In the genomic region with DNA sequence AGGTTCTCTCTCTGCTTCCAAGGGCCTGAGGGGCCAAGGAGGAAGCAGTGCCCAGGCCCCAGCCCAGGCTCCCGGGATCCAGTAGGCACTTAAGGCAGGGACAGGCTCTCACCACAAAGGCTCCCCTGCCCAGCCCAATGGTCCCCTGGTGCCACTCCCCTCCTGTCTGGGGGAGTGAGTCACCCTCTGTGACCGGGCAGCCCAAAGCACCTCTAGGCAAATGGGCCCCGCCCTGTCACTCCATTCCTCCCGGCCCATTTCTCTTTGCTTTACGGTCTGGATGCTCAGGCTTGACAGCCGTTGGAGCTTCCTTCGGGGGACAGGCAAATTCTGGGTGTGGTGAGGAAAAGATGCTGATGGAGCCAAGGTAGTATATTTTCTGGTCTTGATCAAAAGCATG, we compare ENCODE assay signal across 1 cellular context.
TF ChIP-seq lines count a peak whose summit lies in the region.

TSS of gene CALHM3 (minus strand) at position 106 of the 400 bp plus-strand sequence. CDS start 208 bp downstream, outside the sequence.

TF ChIP-seq in H1, 55 proteins besides CTCF, POLR2A, EP300 and RAD21:
- TF ChIP-seq YY1 (IDR thresholded peaks at IDR 0.05; ENCODE audit: low read depth, low read length) (no peak), RNF2 (IDR thresholded peaks at IDR 0.05; ENCODE audit: borderline replicate concordance, low read depth, low read length, missing control alignments, poor library complexity, severe bottlenecking) (no peak), EZH2 (IDR thresholded peaks at IDR 0.05; ENCODE audit: low read depth, low read length, severe bottlenecking) (no peak), CTBP2 (IDR thresholded peaks at IDR 0.05; ENCODE audit: borderline replicate concordance, insufficient read depth, insufficient read length, low read length) (no peak), NANOG (IDR thresholded peaks at IDR 0.05; ENCODE audit: insufficient read depth, low read depth, low read length, poor library complexity, severe bottlenecking) (no peak), KDM5A (IDR thresholded peaks at IDR 0.05; ENCODE audit: low read length) (no peak), SP1 (IDR thresholded peaks at IDR 0.05; ENCODE audit: low read depth, low read length) (no peak), NRF1 (IDR thresholded peaks at IDR 0.05; ENCODE audit: low read depth, low read length) (no peak), TCF12 (IDR thresholded peaks at IDR 0.05; ENCODE audit: low read depth, low read length) (no peak), CBX8 (IDR thresholded peaks at IDR 0.05; ENCODE audit: borderline replicate concordance, low read depth, low read length) (no peak), MAFK (IDR thresholded peaks at IDR 0.05; ENCODE audit: low read depth, low read length) (no peak), SP4 (IDR thresholded peaks at IDR 0.05; ENCODE audit: low read length) (no peak), SP2 (IDR thresholded peaks at IDR 0.05; ENCODE audit: low read length) (no peak), TAF1 (IDR thresholded peaks at IDR 0.05; ENCODE audit: low read depth, low read length) (no peak), ASH2L (IDR thresholded peaks at IDR 0.05; ENCODE audit: low read length) (no peak), RBBP5 (IDR thresholded peaks at IDR 0.05; ENCODE audit: borderline replicate concordance, low read depth, low read length) (no peak), HDAC6 (IDR thresholded peaks at IDR 0.05; ENCODE audit: low read depth, low read length) (no peak)
- TF ChIP-seq, protein P1, sequence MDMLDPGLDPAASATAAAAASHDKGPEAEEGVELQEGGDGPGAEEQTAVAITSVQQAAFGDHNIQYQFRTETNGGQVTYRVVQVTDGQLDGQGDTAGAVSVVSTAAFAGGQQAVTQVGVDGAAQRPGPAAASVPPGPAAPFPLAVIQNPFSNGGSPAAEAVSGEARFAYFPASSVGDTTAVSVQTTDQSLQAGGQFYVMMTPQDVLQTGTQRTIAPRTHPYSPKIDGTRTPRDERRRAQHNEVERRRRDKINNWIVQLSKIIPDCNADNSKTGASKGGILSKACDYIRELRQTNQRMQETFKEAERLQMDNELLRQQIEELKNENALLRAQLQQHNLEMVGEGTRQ (IDR thresholded peaks at IDR 0.05; ENCODE audit: low read length) = no peak
